7 cellular contexts compared by ENCODE assay signal in genomic region chr10:18214692-18215563, GRCh38.
DNase-seq lines count a peak whose midpoint lies in the region; ATAC-seq and TF ChIP-seq lines count a peak whose summit lies in the region.

No MANE protein-coding gene starts in this region.

- H2BK5ac ChIP-seq in mesenchymal stem cell (ENCODE audit: low read depth, low read length, poor library complexity, severe bottlenecking) = no peak overlapping the region

- H3K4me1 ChIP-seq in HCT116 (ENCODE audit: control insufficient read depth in 1 of 2, insufficient read depth in 2 of 2, low read length in 2 of 2) (no peaks in the 10 kb centered on the region), PC-9 (replicated peaks; ENCODE audit: insufficient read depth) (no peaks in the 10 kb centered on the region), endocrine pancreas (ENCODE audit: control insufficient read depth, insufficient read depth, low read length) (peaks cover 12% of the 10 kb centered on the region), mesenchymal stem cell (ENCODE audit: control insufficient read depth, insufficient read depth, low read depth, low read length) (no peaks in the 10 kb centered on the region)

- H3K27me3 ChIP-seq in HCT116 (ENCODE audit: insufficient read depth, low read length) = no peaks in the 10 kb centered on the region
- no peaks in the 10 kb centered on the region for H3K27me3 ChIP-seq in PC-9 (ENCODE audit: insufficient read depth, low read depth)
- no peaks in the 10 kb centered on the region for H3K27me3 ChIP-seq in endocrine pancreas (ENCODE audit: control insufficient read depth, insufficient read depth, low read length)
- peaks cover 0 to 4% of the 10 kb centered on the region in 2 experiments for H3K27me3 ChIP-seq in mesenchymal stem cell (ENCODE audit: control insufficient read depth in 1 of 2, insufficient read depth in 1 of 2, low read length in 2 of 2)

- in situ Hi-C loops in G401 (cut with HindIII; ENCODE audit: low sequenced_read_pairs) = loop anchor here (25.0 kb wide), 1 partner anchor 328 kb away; no protein-coding TSS in a partner anchor

- H3K4me2 ChIP-seq in HCT116 (ENCODE audit: low read length) = no peak overlapping the region
- no peak overlapping the region for H3K4me2 ChIP-seq in PC-9
- H3K4me2 ChIP-seq in mesenchymal stem cell (ENCODE audit: low read length, poor library complexity, severe bottlenecking) = no peak overlapping the region

- no peaks in the 10 kb centered on the region for H4K20me1 ChIP-seq in HCT116 (ENCODE audit: insufficient read depth)
- H4K20me1 ChIP-seq in PC-9 (ENCODE audit: insufficient read depth) = no peaks in the 10 kb centered on the region

- WGBS in mesenchymal stem cell = 50% methylated on average over 8 of the region's 10 CpGs

- H3K9me2 ChIP-seq in HCT116 (ENCODE audit: insufficient read depth) = no peaks in the 10 kb centered on the region
- no peaks in the 10 kb centered on the region for H3K9me2 ChIP-seq in PC-9 (ENCODE audit: insufficient read depth)

- RAD21 ChIA-PET in HCT116 (lab: Charles Lee; ENCODE audit: low non-redundant PET in 1 of 2, low total read pairs in 2 of 2, uncharacterized antibody in 2 of 2, unreplicated experiment in 2 of 2) = no interaction called here

- no peak overlapping the region for H3K23ac ChIP-seq in mesenchymal stem cell (ENCODE audit: low read length in 2 of 2)

- H2AFZ ChIP-seq in HCT116 (ENCODE audit: low read depth, low read length, poor library complexity, severe bottlenecking) (no peak overlapping the region), PC-9 (no peak overlapping the region), mesenchymal stem cell (ENCODE audit: low read depth, low read length) (no peak overlapping the region)

- H4K91ac ChIP-seq in mesenchymal stem cell (ENCODE audit: low read length) = peak overlapping the region; percentile 50

- peak; percentile 59 to 86 (median 82); a peak in 5 of 6 replicates for TF ChIP-seq CTCF in HCT116 (IDR thresholded peaks at IDR 0.05 in 2 of 3, conservative IDR thresholded peaks at IDR 0.05 in 1 of 3; ENCODE audit: borderline replicate concordance in 1 of 3, insufficient read depth in 1 of 3, low read depth in 2 of 3, low read length in 2 of 3)
- TF ChIP-seq CTCF in PC-9 (conservative IDR thresholded peaks at IDR 0.05) = peak; percentile 72

- no peaks in the 10 kb centered on the region for H3F3A ChIP-seq in PC-9 (ENCODE audit: insufficient read depth, low read depth)

- H3K79me2 ChIP-seq in HCT116 (ENCODE audit: insufficient read depth, low read length) (no peaks in the 10 kb centered on the region), PC-9 (ENCODE audit: low read depth) (no peaks in the 10 kb centered on the region)

- no peak overlapping the region for H3K4ac ChIP-seq in mesenchymal stem cell (ENCODE audit: low read depth in 1 of 2, low read length in 2 of 2)

- no peaks in the 10 kb centered on the region for H3K79me1 ChIP-seq in mesenchymal stem cell (replicated peaks; ENCODE audit: low read length, poor library complexity, severe bottlenecking)

- no peaks in the 10 kb centered on the region for H3K36me3 ChIP-seq in HCT116 (ENCODE audit: control insufficient read depth in 1 of 2, insufficient read depth in 2 of 2, low read length in 2 of 2)
- H3K36me3 ChIP-seq in PC-9 (ENCODE audit: low read depth) = no peaks in the 10 kb centered on the region
- H3K36me3 ChIP-seq in endocrine pancreas (ENCODE audit: control insufficient read depth, insufficient read depth, low read length) = no peaks in the 10 kb centered on the region
- H3K36me3 ChIP-seq in mesenchymal stem cell (ENCODE audit: control insufficient read depth in 1 of 2, insufficient read depth in 2 of 2, low read depth in 1 of 2, low read length in 2 of 2) = no peaks in the 10 kb centered on the region

- H3K18ac ChIP-seq in mesenchymal stem cell (ENCODE audit: low read depth in 1 of 2, low read length in 2 of 2) = no peak overlapping the region

- no peak overlapping the region for H2AK5ac ChIP-seq in mesenchymal stem cell (ENCODE audit: low read length, severe bottlenecking)

- TF ChIP-seq RAD21 in HCT116 (IDR thresholded peaks at IDR 0.05; ENCODE audit: low read depth) = peak; percentile 77

- POLR2A ChIA-PET in HCT116 (lab: Charles Lee) = no interaction called here
- POLR2A ChIA-PET in PC-9 (lab: Charles Lee; ENCODE audit: unreplicated experiment) = no interaction called here

- ATAC-seq in HCT116 (peak; percentile 87), HG02938 (IDR thresholded peaks at IDR 0.05; ENCODE audit: unreplicated experiment) (no peak), HG03439 (IDR thresholded peaks at IDR 0.05; ENCODE audit: unreplicated experiment) (no peak)

- CTCF ChIA-PET in HCT116 (lab: Charles Lee) (interaction anchor here (0.7 to 1.7 kb wide), 2 partner anchors 341 to 367 kb away, joined by 3 to 5 read pairs; no protein-coding TSS in a partner anchor), PC-9 (lab: Charles Lee) (no interaction called here)

- H3K9ac ChIP-seq in HCT116 (ENCODE audit: low read length) (no peak overlapping the region), endocrine pancreas (ENCODE audit: control insufficient read depth, insufficient read depth, low read length) (peak overlapping the region; percentile 38), mesenchymal stem cell (ENCODE audit: low read length) (no peak overlapping the region)

- BruUV-seq in HCT116 (replicated peaks; lab: Mats Ljungman, UMichigan) (no TSS peak), PC-9 (replicated peaks; lab: Mats Ljungman, UMichigan) (no TSS peak)

- H3K27ac ChIP-seq in HCT116 (ENCODE audit: low read depth, low read length) (no peak overlapping the region), PC-9 (no peak overlapping the region), mesenchymal stem cell (ENCODE audit: low read length, poor library complexity, severe bottlenecking) (no peak overlapping the region)

- H4K8ac ChIP-seq in mesenchymal stem cell (ENCODE audit: low read length) = no peak overlapping the region

- DNase-seq in G401 (ENCODE audit: low spot score) (peak; percentile 82), HCT116 (ENCODE audit: low read depth, low spot score) (no peak), PC-9 (peak in 1 of 2 experiments; percentile 45), mesenchymal stem cell (peak; percentile 67)

- H2BK12ac ChIP-seq in mesenchymal stem cell (ENCODE audit: low read length in 2 of 2) = no peak overlapping the region

- intact Hi-C loops in HCT116 (cut with micrococcal nuclease) (loop anchor here (1.0 to 5.0 kb wide), 5 partner anchors 304 to 608 kb away; no protein-coding TSS in a partner anchor), PC-9 (cut with micrococcal nuclease; ENCODE audit: unreplicated experiment) (loop anchor here (1.0 to 10.0 kb wide), 7 partner anchors 303 to 1388 kb away; no protein-coding TSS in a partner anchor)

- no peak overlapping the region for H2BK120ac ChIP-seq in mesenchymal stem cell (ENCODE audit: low read depth, low read length)

- H3K4me3 ChIP-seq in HCT116 (replicated peaks in 1 of 2; ENCODE audit: low read depth in 1 of 2, low read length in 2 of 2) (no peak overlapping the region), PC-9 (no peak overlapping the region), endocrine pancreas (ENCODE audit: control insufficient read depth, insufficient read depth, low read length) (no peak overlapping the region), mesenchymal stem cell (ENCODE audit: insufficient read depth in 1 of 2, low read depth in 1 of 2, low read length in 2 of 2) (no peak overlapping the region)

- no peak overlapping the region for H3K14ac ChIP-seq in mesenchymal stem cell (ENCODE audit: low read length in 2 of 2)

- TF ChIP-seq POLR2A in HCT116 (IDR thresholded peaks at IDR 0.05; ENCODE audit: borderline replicate concordance, extremely low read depth, insufficient read depth, insufficient read length) = no peak

- H3K9me3 ChIP-seq in HCT116 (ENCODE audit: control insufficient read depth in 1 of 2, insufficient read depth in 1 of 2, low read depth in 1 of 2, low read length in 2 of 2) = no peaks in the 10 kb centered on the region
- no peaks in the 10 kb centered on the region for H3K9me3 ChIP-seq in PC-9 (ENCODE audit: insufficient read depth, low read depth)
- no peaks in the 10 kb centered on the region for H3K9me3 ChIP-seq in endocrine pancreas (ENCODE audit: control insufficient read depth, low read length)
- no peaks in the 10 kb centered on the region for H3K9me3 ChIP-seq in mesenchymal stem cell (ENCODE audit: control insufficient read depth, low read length)

- no peak overlapping the region for H2BK15ac ChIP-seq in mesenchymal stem cell (ENCODE audit: low read depth, poor library complexity, severe bottlenecking)

TF ChIP-seq in HCT116, 20 proteins besides CTCF, POLR2A, EP300 and RAD21:
- TF ChIP-seq MAX (IDR thresholded peaks at IDR 0.05) (no peak), ZNF274 (IDR thresholded peaks at IDR 0.05; ENCODE audit: low read depth, low read length) (no peak), YY1 (IDR thresholded peaks at IDR 0.05; ENCODE audit: extremely low read depth, insufficient replicate concordance, low read depth, low read length) (no peak), CEBPB (IDR thresholded peaks at IDR 0.05; ENCODE audit: low read depth) (no peak), ZFX (IDR thresholded peaks at IDR 0.05) (no peak), ELF1 (IDR thresholded peaks at IDR 0.05; ENCODE audit: borderline replicate concordance, low read depth) (no peak), EZH2 (IDR thresholded peaks at IDR 0.05) (no peak)
